ENCODE assay signal across 8 cellular contexts in the genomic region with DNA sequence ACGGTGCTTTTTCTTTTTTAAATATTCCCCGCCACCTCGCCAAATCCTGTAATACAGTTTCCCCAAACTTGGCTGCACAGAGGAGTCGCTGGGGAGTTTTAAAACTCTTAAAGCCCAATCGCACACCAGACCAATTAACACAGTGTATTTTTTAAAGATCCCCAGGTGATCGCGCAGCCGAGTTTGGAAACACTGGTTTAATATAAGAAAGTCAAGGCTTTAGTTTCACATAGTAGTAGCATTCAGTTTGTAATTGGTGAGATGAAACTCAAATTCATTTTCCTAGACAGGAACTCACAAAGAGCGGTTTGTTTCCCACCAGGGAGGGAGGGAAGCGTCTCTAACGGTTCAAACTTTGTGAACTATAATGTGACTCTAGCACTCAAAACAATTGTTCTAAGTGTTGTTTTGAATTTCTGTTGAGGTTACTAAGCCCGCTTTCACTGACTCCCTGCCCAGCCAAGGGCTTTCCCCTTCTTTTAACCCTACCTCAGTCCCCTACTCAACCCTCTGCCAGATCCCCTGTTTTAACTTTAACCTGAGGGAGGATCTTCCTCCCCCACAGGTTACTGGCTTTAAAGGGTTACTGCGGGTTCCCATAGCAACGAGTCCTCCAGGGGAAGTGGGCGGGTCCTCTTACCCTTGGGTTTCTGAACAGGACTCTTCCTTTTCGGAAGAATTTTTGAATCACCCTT.
DNase-seq lines count a peak whose midpoint lies in the region; ATAC-seq, FAIRE-seq and TF ChIP-seq lines count a peak whose summit lies in the region.

No MANE protein-coding gene starts in this region.

- DNase-seq in DMS53 (lab: John Stamatoyannopoulos, UW) = peak; percentile 87
- peak; percentile 51 for DNase-seq in H54 (ENCODE audit: insufficient read length, low spot score)
- DNase-seq in NCI-H1105 (lab: John Stamatoyannopoulos, UW) = peak; percentile 75
- peak; percentile 85 for DNase-seq in SW480 (ENCODE audit: low spot score)
- peak; percentile 20 to 43 for DNase-seq in stimulated activated CD4-positive, alpha-beta T cell treated with anti-CD3 and anti-CD28 coated beads, Interleukin-1b, Interleukin-23, amount 100 ng/mL, for 4 hours (ENCODE audit: low read depth in 2 of 2)

- no peak for ATAC-seq in activated CD4-positive, CD25-positive, alpha-beta regulatory T cell treated with anti-CD3 and anti-CD28 coated beads, Interleukin-2, amount 50 U/mL, for 24 hours

- no peaks in the 10 kb centered on the region for H3K27me3 ChIP-seq in layer of hippocampus (ENCODE audit: control insufficient read depth, insufficient read depth, low read length)

- H3K27ac ChIP-seq in cingulate gyrus (ENCODE audit: low read depth, low read length) (peak overlapping the region; percentile 89), layer of hippocampus (ENCODE audit: low read depth, low read length) (peak overlapping the region; percentile 95)

- no peak for TF ChIP-seq POLR2A in H54 (IDR thresholded peaks at IDR 0.05; ENCODE audit: low read depth, low read length)

- peak; percentile 88 for FAIRE-seq in H54 (lab: Jason Lieb, UNC)

Comparison
In these comparisons a context has a peak if more than half of its experiments do, and no peak if none do; other contexts are left out.
1. DNase-seq: peak in every context shown above with its lines; median percentile 87 in DMS53; 85 in SW480; 75 in NCI-H1105; 51 in H54; 32 in stimulated activated CD4-positive, alpha-beta T cell treated with anti-CD3 and anti-CD28 coated beads, Interleukin-1b, Interleukin-23, amount 100 ng/mL, for 4 hours.